1 cellular context compared by ENCODE assay signal in genomic region chr19:44725251-44725650, GRCh38.
TF ChIP-seq lines count a peak whose summit lies in the region.

No MANE protein-coding gene starts in this region.

TF ChIP-seq in HepG2, 621 proteins besides CTCF, POLR2A, EP300 and RAD21 (continued from another document and continues in another):
- TF ChIP-seq ELF3 (CRISPR knock-in tag; IDR thresholded peaks at IDR 0.05) (no peak), RELA (CRISPR knock-in tag; IDR thresholded peaks at IDR 0.05) (peak; percentile 92), ZNF557 (CRISPR knock-in tag; IDR thresholded peaks at IDR 0.05) (no peak), SSRP1 (CRISPR knock-in tag; IDR thresholded peaks at IDR 0.05) (no peak), ZBED4 (CRISPR knock-in tag; IDR thresholded peaks at IDR 0.05; ENCODE audit: borderline replicate concordance) (peak; percentile 42; the same call in 1 of the 2 replicates), ZSCAN25 (CRISPR knock-in tag; IDR thresholded peaks at IDR 0.05) (peak; percentile 61; the same call in 1 of the 2 replicates), TGIF2 (CRISPR knock-in tag; IDR thresholded peaks at IDR 0.05) (peak; percentile 42; the same call in 1 of the 2 replicates), ZBTB20 (CRISPR knock-in tag; IDR thresholded peaks at IDR 0.05; ENCODE audit: borderline replicate concordance, low read depth) (0 out of 2 replicates have a peak, but pooled peaks have one; percentile 52), ZNF660 (CRISPR knock-in tag; IDR thresholded peaks at IDR 0.05; ENCODE audit: borderline replicate concordance, low read depth) (no peak), GTF2F1 (IDR thresholded peaks at IDR 0.05; ENCODE audit: low read length) (no peak), LBX2 (CRISPR knock-in tag; IDR thresholded peaks at IDR 0.05; ENCODE audit: borderline replicate concordance) (no peak), ZNF513 (CRISPR knock-in tag; conservative IDR thresholded peaks at IDR 0.05) (no peak), MAX (IDR thresholded peaks at IDR 0.05) (peak; percentile 48; the same call in 1 of the 2 replicates), CSRNP2 (CRISPR knock-in tag; conservative IDR thresholded peaks at IDR 0.05; ENCODE audit: low read depth) (no peak), TERF1 (CRISPR knock-in tag; IDR thresholded peaks at IDR 0.05) (no peak), ZNF280B (CRISPR knock-in tag; IDR thresholded peaks at IDR 0.05; ENCODE audit: borderline replicate concordance) (no peak), ZNF33A (CRISPR knock-in tag; IDR thresholded peaks at IDR 0.05; ENCODE audit: borderline replicate concordance) (no peak), ZNF503 (CRISPR knock-in tag; IDR thresholded peaks at IDR 0.05) (no peak), ERF (CRISPR knock-in tag; IDR thresholded peaks at IDR 0.05) (no peak), ZSCAN21 (CRISPR knock-in tag; IDR thresholded peaks at IDR 0.05; ENCODE audit: borderline replicate concordance) (peak; percentile 66; the same call in 1 of the 2 replicates), ZNF710 (CRISPR knock-in tag; IDR thresholded peaks at IDR 0.05; ENCODE audit: borderline replicate concordance) (no peak), SP140L (CRISPR knock-in tag; IDR thresholded peaks at IDR 0.05; ENCODE audit: borderline replicate concordance) (no peak), NR2F6 (IDR thresholded peaks at IDR 0.05) (peak; percentile 64), NR2F6 (CRISPR knock-in tag; IDR thresholded peaks at IDR 0.05) (peak; percentile 85), RARG (CRISPR knock-in tag; IDR thresholded peaks at IDR 0.05; ENCODE audit: low read depth) (no peak), LCORL (IDR thresholded peaks at IDR 0.05) (no peak), LCORL (CRISPR knock-in tag; IDR thresholded peaks at IDR 0.05) (peak; percentile 89), U2AF1 (optimal IDR thresholded peaks at IDR 0.05; ENCODE audit: low read depth, low read length) (no peak), SP5 (CRISPR knock-in tag; IDR thresholded peaks at IDR 0.05; ENCODE audit: borderline replicate concordance, low read depth) (peak; percentile 65), PPARG (CRISPR knock-in tag; conservative IDR thresholded peaks at IDR 0.05) (0 out of 2 replicates have a peak, but pooled peaks have one; percentile 29), ZNF562 (CRISPR knock-in tag; IDR thresholded peaks at IDR 0.05; ENCODE audit: borderline replicate concordance) (no peak), ZBTB44 (CRISPR knock-in tag; IDR thresholded peaks at IDR 0.05) (no peak), FLYWCH1 (CRISPR knock-in tag; IDR thresholded peaks at IDR 0.05) (no peak), ZNF441 (CRISPR knock-in tag; IDR thresholded peaks at IDR 0.05; ENCODE audit: borderline replicate concordance) (no peak), GATAD1 (CRISPR knock-in tag; IDR thresholded peaks at IDR 0.05) (no peak), ZMAT3 (CRISPR knock-in tag; conservative IDR thresholded peaks at IDR 0.05) (no peak), SRY (CRISPR knock-in tag; IDR thresholded peaks at IDR 0.05) (no peak), DNMT1 (CRISPR knock-in tag; IDR thresholded peaks at IDR 0.05) (no peak), MIXL1 (CRISPR knock-in tag; IDR thresholded peaks at IDR 0.05) (no peak), PRPF4 (IDR thresholded peaks at IDR 0.05; ENCODE audit: low read depth, low read length, poor library complexity, severe bottlenecking) (no peak), SALL1 (CRISPR knock-in tag; IDR thresholded peaks at IDR 0.05) (peak; percentile 75), PTBP1 (IDR thresholded peaks at IDR 0.05; ENCODE audit: low read depth, low read length, poor library complexity, severe bottlenecking) (no peak), BCL3 (CRISPR knock-in tag; IDR thresholded peaks at IDR 0.05) (peak; percentile 94), HCFC1 (IDR thresholded peaks at IDR 0.05; ENCODE audit: low read depth, low read length) (no peak)
